ENCODE assay signal across 1 cellular context in the genomic region with DNA sequence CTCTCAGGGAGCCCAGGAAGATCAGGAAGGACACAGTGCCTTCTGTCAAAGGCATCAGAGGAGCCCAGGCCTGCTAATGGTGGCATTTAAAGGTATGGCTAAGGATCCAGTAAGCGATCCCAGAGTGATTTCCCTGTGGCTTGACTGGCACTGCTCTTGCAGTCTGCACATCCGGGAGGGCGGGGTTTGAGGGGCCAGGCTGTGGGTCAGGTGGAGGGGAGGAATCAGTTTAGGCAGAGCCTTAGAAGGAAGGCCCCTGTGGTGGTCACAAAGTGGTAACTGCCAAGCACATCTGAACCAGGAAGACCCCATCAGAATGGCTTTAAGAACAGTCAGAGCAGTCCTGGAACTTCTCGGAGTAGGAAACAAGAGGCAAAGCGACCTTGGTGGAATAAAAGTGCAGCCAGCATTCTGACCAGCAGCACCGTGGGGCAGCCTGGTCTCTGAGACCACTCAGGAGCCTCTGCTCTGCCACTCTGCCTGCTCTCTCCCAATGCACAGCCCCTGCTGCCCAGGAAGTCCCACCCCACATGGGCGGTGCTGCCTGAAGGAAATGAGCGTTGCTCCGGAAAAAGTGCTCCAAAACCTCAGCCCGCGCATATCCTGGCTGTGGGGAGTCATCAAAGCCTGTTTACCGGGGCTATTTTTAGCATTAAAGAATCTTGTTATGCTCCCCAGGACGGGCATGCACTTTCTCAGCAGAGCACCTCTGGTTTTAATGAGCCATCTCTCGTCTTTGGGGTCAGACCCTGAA.
TF ChIP-seq lines count a peak whose summit lies in the region.

No MANE protein-coding gene starts in this region.

TF ChIP-seq in HepG2, 621 proteins besides CTCF, POLR2A, EP300 and RAD21 (continued from another document):
- TF ChIP-seq ZNF687 (CRISPR knock-in tag; IDR thresholded peaks at IDR 0.05) (peak; percentile 10; the same call in 1 of the 2 replicates), TFDP2 (CRISPR knock-in tag; IDR thresholded peaks at IDR 0.05) (no peak)
